8 cellular contexts compared by ENCODE assay signal in genomic region chr1:246931549-246932365, GRCh38. TPM values are rescaled to one million over a fixed set of nuclear protein-coding genes. Genes with fewer than 3 reads are reported as not detected.
DNase-seq lines count a peak whose midpoint lies in the region; ATAC-seq and TF ChIP-seq lines count a peak whose summit lies in the region.

A gene with protein sequence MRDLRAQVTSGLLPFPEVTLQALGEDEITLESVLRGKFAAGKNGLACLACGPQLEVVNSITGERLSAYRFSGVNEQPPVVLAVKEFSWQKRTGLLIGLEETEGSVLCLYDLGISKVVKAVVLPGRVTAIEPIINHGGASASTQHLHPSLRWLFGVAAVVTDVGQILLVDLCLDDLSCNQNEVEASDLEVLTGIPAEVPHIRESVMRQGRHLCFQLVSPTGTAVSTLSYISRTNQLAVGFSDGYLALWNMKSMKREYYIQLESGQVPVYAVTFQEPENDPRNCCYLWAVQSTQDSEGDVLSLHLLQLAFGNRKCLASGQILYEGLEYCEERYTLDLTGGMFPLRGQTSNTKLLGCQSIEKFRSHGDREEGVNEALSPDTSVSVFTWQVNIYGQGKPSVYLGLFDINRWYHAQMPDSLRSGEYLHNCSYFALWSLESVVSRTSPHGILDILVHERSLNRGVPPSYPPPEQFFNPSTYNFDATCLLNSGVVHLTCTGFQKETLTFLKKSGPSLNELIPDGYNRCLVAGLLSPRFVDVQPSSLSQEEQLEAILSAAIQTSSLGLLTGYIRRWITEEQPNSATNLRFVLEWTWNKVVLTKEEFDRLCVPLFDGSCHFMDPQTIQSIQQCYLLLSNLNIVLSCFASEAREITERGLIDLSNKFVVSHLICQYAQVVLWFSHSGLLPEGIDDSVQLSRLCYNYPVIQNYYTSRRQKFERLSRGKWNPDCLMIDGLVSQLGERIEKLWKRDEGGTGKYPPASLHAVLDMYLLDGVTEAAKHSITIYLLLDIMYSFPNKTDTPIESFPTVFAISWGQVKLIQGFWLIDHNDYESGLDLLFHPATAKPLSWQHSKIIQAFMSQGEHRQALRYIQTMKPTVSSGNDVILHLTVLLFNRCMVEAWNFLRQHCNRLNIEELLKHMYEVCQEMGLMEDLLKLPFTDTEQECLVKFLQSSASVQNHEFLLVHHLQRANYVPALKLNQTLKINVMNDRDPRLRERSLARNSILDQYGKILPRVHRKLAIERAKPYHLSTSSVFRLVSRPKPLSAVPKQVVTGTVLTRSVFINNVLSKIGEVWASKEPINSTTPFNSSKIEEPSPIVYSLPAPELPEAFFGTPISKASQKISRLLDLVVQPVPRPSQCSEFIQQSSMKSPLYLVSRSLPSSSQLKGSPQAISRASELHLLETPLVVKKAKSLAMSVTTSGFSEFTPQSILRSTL (N-terminal part only) (minus strand): TSS chr1:246931948. CDS start chr1:246918370, 13,578 bp downstream.

- TF ChIP-seq RAD21 in Ishikawa (IDR thresholded peaks at IDR 0.05; ENCODE audit: low read depth) = no peak

- peaks cover 44% of the 10 kb centered on the region for H3K79me2 ChIP-seq in PC-3 (ENCODE audit: low read length)

- H3K9ac ChIP-seq in PC-3 (ENCODE audit: low read length) = peak within 1 kb of the TSS; percentile 87

- BruUV-seq in PC-3 (replicated peaks; lab: Mats Ljungman, UMichigan) = no TSS peak

- peaks cover 12% of the 10 kb centered on the region for H3K36me3 ChIP-seq in PC-3 (ENCODE audit: low read depth, low read length)

- H3K9me2 ChIP-seq in PC-3 (replicated peaks; ENCODE audit: low read length) = no peaks in the 10 kb centered on the region

- intact Hi-C loops in PC-3 (cut with micrococcal nuclease) = loop anchor here (2.0 to 5.0 kb wide), 2 partner anchors 146 to 173 kb away; partner anchors contain the start of genes ZNF669 and ZNF670

- H3K9me3 ChIP-seq in PC-3 (ENCODE audit: low read length) = no peaks in the 10 kb centered on the region

- peaks cover 15% of the 10 kb centered on the region; the same call in 1 of the 2 replicates for H3K4me1 ChIP-seq in PC-3 (ENCODE audit: insufficient read depth, low read length)

- peak within 1 kb of the TSS; percentile 97 for H3K4me3 ChIP-seq in PC-3 (ENCODE audit: low read length)

- peak; percentile 90 for ATAC-seq in GM21576 (IDR thresholded peaks at IDR 0.05; ENCODE audit: unreplicated experiment)
- peak; percentile 93 for ATAC-seq in PC-3

- POLR2A ChIA-PET in PC-3 (lab: Charles Lee; ENCODE audit: unreplicated experiment) = interaction anchor here (0.6 kb wide), 2 partner anchors 46 to 207 kb away, joined by 3 to 6 read pairs; no protein-coding TSS in a partner anchor

- peak; percentile 51; the same call in 1 of the 2 replicates for TF ChIP-seq EP300 in Ishikawa (IDR thresholded peaks at IDR 0.05; ENCODE audit: borderline replicate concordance)

- H3K27me3 ChIP-seq in PC-3 (ENCODE audit: low read length) = no peaks in the 10 kb centered on the region

- peak within 1 kb of the TSS; percentile 93 for H2AFZ ChIP-seq in PC-3 (ENCODE audit: low read length)

- DNase-seq in DMS114 treated with DMSO at 0.1 percent for 48 hours (lab: John Stamatoyannopoulos, UW; ENCODE audit: unreplicated experiment) = peak; percentile 95
- peak; percentile 99 for DNase-seq in PC-3
- DNase-seq in activated T-cell treated with anti-CD3 and anti-CD28 coated beads for 48 hours (ENCODE audit: low read depth) = peak; percentile 89
- peak; percentile 79 for DNase-seq in epithelial cell of prostate (ENCODE audit: low read depth, low spot score)
- DNase-seq in mucosa of gallbladder (ENCODE audit: low spot score) = peak; percentile 98
- DNase-seq in stimulated activated CD8-positive, alpha-beta memory T cell treated with anti-CD3 and anti-CD28 coated beads, Interleukin-4, amount 100 ng/mL, for 4 hours (ENCODE audit: low read depth in 2 of 2, low spot score in 1 of 2) = peak; percentile 87

- H3K4me2 ChIP-seq in PC-3 (ENCODE audit: low read length) = peak within 1 kb of the TSS; percentile 89

- H3K27ac ChIP-seq in PC-3 (ENCODE audit: low read length) (peak within 1 kb of the TSS; percentile 77), epithelial cell of prostate (peak within 1 kb of the TSS; percentile 92)

- no peaks in the 10 kb centered on the region for H3F3A ChIP-seq in PC-3 (ENCODE audit: low read length, unreplicated experiment)

- no peak for TF ChIP-seq CTCF in PC-3 (conservative IDR thresholded peaks at IDR 0.05; ENCODE audit: low read depth, low read length)

- H4K20me1 ChIP-seq in PC-3 (ENCODE audit: low read length) = peaks cover 28% of the 10 kb centered on the region

- CTCF ChIA-PET in PC-3 (lab: Charles Lee) = no interaction called here

TF ChIP-seq in Ishikawa, 13 proteins besides CTCF, POLR2A, EP300 and RAD21:
- TF ChIP-seq, protein P1, sequence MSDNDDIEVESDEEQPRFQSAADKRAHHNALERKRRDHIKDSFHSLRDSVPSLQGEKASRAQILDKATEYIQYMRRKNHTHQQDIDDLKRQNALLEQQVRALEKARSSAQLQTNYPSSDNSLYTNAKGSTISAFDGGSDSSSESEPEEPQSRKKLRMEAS (IDR thresholded peaks at IDR 0.05) = peak; percentile 87
- TF ChIP-seq, protein P2, sequence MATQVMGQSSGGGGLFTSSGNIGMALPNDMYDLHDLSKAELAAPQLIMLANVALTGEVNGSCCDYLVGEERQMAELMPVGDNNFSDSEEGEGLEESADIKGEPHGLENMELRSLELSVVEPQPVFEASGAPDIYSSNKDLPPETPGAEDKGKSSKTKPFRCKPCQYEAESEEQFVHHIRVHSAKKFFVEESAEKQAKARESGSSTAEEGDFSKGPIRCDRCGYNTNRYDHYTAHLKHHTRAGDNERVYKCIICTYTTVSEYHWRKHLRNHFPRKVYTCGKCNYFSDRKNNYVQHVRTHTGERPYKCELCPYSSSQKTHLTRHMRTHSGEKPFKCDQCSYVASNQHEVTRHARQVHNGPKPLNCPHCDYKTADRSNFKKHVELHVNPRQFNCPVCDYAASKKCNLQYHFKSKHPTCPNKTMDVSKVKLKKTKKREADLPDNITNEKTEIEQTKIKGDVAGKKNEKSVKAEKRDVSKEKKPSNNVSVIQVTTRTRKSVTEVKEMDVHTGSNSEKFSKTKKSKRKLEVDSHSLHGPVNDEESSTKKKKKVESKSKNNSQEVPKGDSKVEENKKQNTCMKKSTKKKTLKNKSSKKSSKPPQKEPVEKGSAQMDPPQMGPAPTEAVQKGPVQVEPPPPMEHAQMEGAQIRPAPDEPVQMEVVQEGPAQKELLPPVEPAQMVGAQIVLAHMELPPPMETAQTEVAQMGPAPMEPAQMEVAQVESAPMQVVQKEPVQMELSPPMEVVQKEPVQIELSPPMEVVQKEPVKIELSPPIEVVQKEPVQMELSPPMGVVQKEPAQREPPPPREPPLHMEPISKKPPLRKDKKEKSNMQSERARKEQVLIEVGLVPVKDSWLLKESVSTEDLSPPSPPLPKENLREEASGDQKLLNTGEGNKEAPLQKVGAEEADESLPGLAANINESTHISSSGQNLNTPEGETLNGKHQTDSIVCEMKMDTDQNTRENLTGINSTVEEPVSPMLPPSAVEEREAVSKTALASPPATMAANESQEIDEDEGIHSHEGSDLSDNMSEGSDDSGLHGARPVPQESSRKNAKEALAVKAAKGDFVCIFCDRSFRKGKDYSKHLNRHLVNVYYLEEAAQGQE (IDR thresholded peaks at IDR 0.05; ENCODE audit: low read depth) = peak; percentile 50
- TF ChIP-seq USF1 (IDR thresholded peaks at IDR 0.05) (peak; percentile 14; the same call in 1 of the 2 replicates), FOXM1 (IDR thresholded peaks at IDR 0.05; ENCODE audit: borderline replicate concordance, low read depth) (peak; percentile 78), NFIC (IDR thresholded peaks at IDR 0.05) (no peak; the same call in 1 of the 2 replicates), YY1 (IDR thresholded peaks at IDR 0.05; ENCODE audit: low read depth) (peak; percentile 65), TCF12 (IDR thresholded peaks at IDR 0.05; ENCODE audit: low read depth) (peak; percentile 49; the same call in 1 of the 2 replicates), TEAD4 (IDR thresholded peaks at IDR 0.05) (0 out of 2 replicates have a peak, but pooled peaks have one; percentile 19), CREB1 (IDR thresholded peaks at IDR 0.05; ENCODE audit: low read depth) (peak; percentile 38; the same call in 1 of the 2 replicates), TAF1 (IDR thresholded peaks at IDR 0.05; ENCODE audit: low read depth) (peak; percentile 92), CEBPB (IDR thresholded peaks at IDR 0.05) (no peak; the same call in 1 of the 2 replicates), ZBTB7A (IDR thresholded peaks at IDR 0.05; ENCODE audit: low read depth) (no peak; the same call in 1 of the 2 replicates), EGR1 (IDR thresholded peaks at IDR 0.05) (no peak; the same call in 1 of the 2 replicates)

RNA-seq across cellular contexts. Expression of the gene that starts here (rescaled TPM):
- total RNA-seq in PC-3 (2014; rRNA removed) (38.0 and 52.3 TPM in 2 replicates), mucosa of gallbladder (25.7 TPM)

Comparison
In these comparisons a context has a peak if more than half of its experiments do, and no peak if none do; other contexts are left out.
1. Peak in every context shown above with its lines: DNase-seq, ATAC-seq, H3K4me3 ChIP-seq and H3K27ac ChIP-seq.